Comparison of ENCODE assay signal across 1 cellular context in genomic region chr6:17580518-17581048, GRCh38.
TF ChIP-seq lines count a peak whose summit lies in the region.

No MANE protein-coding gene starts in this region.

TF ChIP-seq in GM23338, 12 proteins besides CTCF, POLR2A, EP300 and RAD21 (continued from another document):
- TF ChIP-seq EZH2 (IDR thresholded peaks at IDR 0.05; ENCODE audit: low read depth, unreplicated experiment) (no peak), NANOG (IDR thresholded peaks at IDR 0.05; ENCODE audit: borderline replicate concordance) (no peak), STAT1 (IDR thresholded peaks at IDR 0.05; ENCODE audit: unreplicated experiment) (no peak)
